18 cellular contexts compared by ENCODE assay signal in genomic region chr13:51626749-51627148, GRCh38. TPM values are rescaled to one million over a fixed set of nuclear protein-coding genes. Genes with fewer than 3 reads are reported as not detected.
DNase-seq lines count a peak whose midpoint lies in the region; ATAC-seq and TF ChIP-seq lines count a peak whose summit lies in the region.
"Had no signal": no experiment of that assay in that cellular context is flagged by ENCODE, and none has a peak within 500 bp of the region (broad histone marks: within the 10 kb centered on the region; RNA-seq: fewer than 3 reads in every experiment).

No MANE protein-coding gene starts in this region.

- H3K23ac ChIP-seq in neuronal stem cell (ENCODE audit: low read depth, low read length, poor library complexity) = peak overlapping the region; percentile 87

- intact Hi-C loops in aorta (cut with DNase I) = no loop called here

- H3K4me2 ChIP-seq in neuronal stem cell (ENCODE audit: insufficient read depth, low read length, poor library complexity, severe bottlenecking) = no peak overlapping the region

- CTCF ChIA-PET in HEK293T (lab: Yijun Ruan, JAX) = no interaction called here

- H3K27me3 ChIP-seq in neuronal stem cell (ENCODE audit: control insufficient read depth in 3 of 3, insufficient read depth in 3 of 3, low read depth in 1 of 3, low read length in 3 of 3) = no peaks in the 10 kb centered on the region
- no peaks in the 10 kb centered on the region for H3K27me3 ChIP-seq in aorta (ENCODE audit: control insufficient read depth in 1 of 2, insufficient read depth in 2 of 2, low read length in 1 of 2)
- H3K27me3 ChIP-seq: brain microvascular endothelial cell had no signal

- POLR2A ChIA-PET in HEK293T (lab: Yijun Ruan, JAX) = no interaction called here

- peak overlapping the region; percentile 64 for H2BK15ac ChIP-seq in neuronal stem cell (ENCODE audit: low read length)

- H2AFZ ChIP-seq in neuronal stem cell (ENCODE audit: low read length) = no peak overlapping the region
- H2AFZ ChIP-seq: GM23248 had no signal

- H3K79me1 ChIP-seq in neuronal stem cell (ENCODE audit: low read depth, low read length) = peaks cover 6% of the 10 kb centered on the region

- H3K36me3 ChIP-seq in neuronal stem cell (replicated peaks in 1 of 2; ENCODE audit: control insufficient read depth in 2 of 2, insufficient read depth in 2 of 2, low read length in 2 of 2) (no peaks in the 10 kb centered on the region), aorta (ENCODE audit: control insufficient read depth in 1 of 2, insufficient read depth in 2 of 2, low read length in 1 of 2) (no peaks in the 10 kb centered on the region)
- H3K36me3 ChIP-seq: brain microvascular endothelial cell, prostate gland had no signal

- peak overlapping the region; percentile 90 for H2BK12ac ChIP-seq in neuronal stem cell (ENCODE audit: low read length)

- H2AK5ac ChIP-seq in neuronal stem cell (ENCODE audit: low read depth, low read length) = no peak overlapping the region

- no peak overlapping the region for H3K4ac ChIP-seq in neuronal stem cell (ENCODE audit: low read length)

- ATAC-seq in aorta (ENCODE audit: low FRiP score) (no peak), HG03135 (IDR thresholded peaks at IDR 0.05; ENCODE audit: unreplicated experiment) (no peak)

- H3K9me3 ChIP-seq in neuronal stem cell (replicated peaks in 1 of 2; ENCODE audit: control insufficient read depth in 2 of 2, insufficient read depth in 1 of 2, low read depth in 1 of 2, low read length in 2 of 2) (no peaks in the 10 kb centered on the region), aorta (ENCODE audit: control insufficient read depth, low read length) (no peaks in the 10 kb centered on the region)
- H3K9me3 ChIP-seq: prostate gland had no signal

- H3K27ac ChIP-seq in cingulate gyrus (ENCODE audit: low read depth, low read length) (peak overlapping the region; percentile 50), neuronal stem cell (replicated peaks; ENCODE audit: low read length) (no peak overlapping the region), aorta (ENCODE audit: low read depth in 1 of 2, low read length in 2 of 2) (no peak overlapping the region)
- H3K27ac ChIP-seq: brain microvascular endothelial cell, GM23248 had no signal

- H3K18ac ChIP-seq in neuronal stem cell (ENCODE audit: low read length) = peak overlapping the region; percentile 78

- WGBS in neuronal stem cell (ENCODE audit: extremely low coverage in 2 of 2, insufficient read length in 2 of 2, insufficient replicate concordance in 1 of 2), 2 donors = no CpG with 5 or more reads among the region's 3 CpGs
- WGBS in aorta, 2 donors = 31 to 38% methylated on average over 3 of the region's 3 CpGs

- DNase-seq in A172 (ENCODE audit: low spot score) = peak; percentile 13
- DNase-seq in NCI-H2196 (lab: John Stamatoyannopoulos, UW; ENCODE audit: unreplicated experiment) = peak; percentile 43
- DNase-seq in neuronal stem cell (ENCODE audit: low spot score) = no peak
- DNase-seq in aorta = no peak
- DNase-seq in HEK293T (ENCODE audit: extremely low spot score) = no peak
- no peak for DNase-seq in SIG-M5 treated with dmso at 0.1 percent for 504 hours (lab: John Stamatoyannopoulos, UW; ENCODE audit: unreplicated experiment)
- DNase-seq: activated CD4-positive, alpha-beta T cell treated with anti-CD3 and anti-CD28 coated beads, Interleukin-2, amount 50 U/mL, for 4 hours; activated naive CD4-positive, alpha-beta T cell treated with anti-CD3 and anti-CD28 coated beads, Interleukin-2, amount 10 ng/mL, durations not matched to agents 7 days and 5 days; brain microvascular endothelial cell; CD4-positive, alpha-beta memory T cell; effector CD4-positive, alpha-beta T cell; GM23248; NCI-H187; NCI-H526 treated with DMSO at 0.1 percent for 48 hours; stimulated activated naive CD4-positive, alpha-beta T cell treated with Interleukin-2 at 50 U/mL for 16 hours had no signal

- no peak overlapping the region for H3K9ac ChIP-seq in neuronal stem cell (ENCODE audit: low read depth, low read length, poor library complexity)
- H3K9ac ChIP-seq: GM23248 had no signal

- H2BK120ac ChIP-seq in neuronal stem cell (ENCODE audit: low read depth, low read length) = no peak overlapping the region

- H3K14ac ChIP-seq in neuronal stem cell (ENCODE audit: low read length) = peak overlapping the region; percentile 2

- no peak overlapping the region for H2BK5ac ChIP-seq in neuronal stem cell (ENCODE audit: low read length)

- H3K4me3 ChIP-seq in neuronal stem cell (ENCODE audit: low read length in 2 of 2) = peak overlapping the region in 1 of 2 donors; percentile 25
- H3K4me3 ChIP-seq in aorta (ENCODE audit: low read length in 2 of 2) = no peak overlapping the region
- H3K4me3 ChIP-seq: GM23248, prostate gland had no signal

- H4K91ac ChIP-seq in neuronal stem cell (ENCODE audit: low read depth, low read length, poor library complexity) = no peak overlapping the region

- peak overlapping the region; percentile 29 for H4K8ac ChIP-seq in neuronal stem cell (ENCODE audit: low read depth, low read length)

- H3K4me1 ChIP-seq in neuronal stem cell (ENCODE audit: control insufficient read depth in 2 of 2, insufficient read depth in 1 of 2, low read depth in 1 of 2, low read length in 2 of 2) = peaks cover 0 to 3% of the 10 kb centered on the region in 2 donors
- no peaks in the 10 kb centered on the region for H3K4me1 ChIP-seq in aorta (ENCODE audit: control insufficient read depth in 1 of 2, insufficient read depth in 2 of 2, low read length in 2 of 2)
- H3K4me1 ChIP-seq: prostate gland had no signal

TF ChIP-seq in HEK293T, 16 proteins besides CTCF, POLR2A, EP300 and RAD21:
- TF ChIP-seq SUZ12 (IDR thresholded peaks at IDR 0.05) = no peak
- no peak for TF ChIP-seq LEF1 (IDR thresholded peaks at IDR 0.05; ENCODE audit: borderline replicate concordance)
TF ChIP-seq in HEK293T: peak in this region for 0.

RNA-seq across cellular contexts. Expression of gene WDFY2, which starts 42.5 kb away (rescaled TPM):
- total RNA-seq in A172 (2014; rRNA removed; shearing (Covaris generic)) = 1.5 and 2.5 TPM in 2 replicates
- 10.6 TPM for polyA plus RNA-seq in neuronal stem cell (2013, experiment 1 of 2)
- 9.7 TPM for polyA plus RNA-seq in neuronal stem cell (2013, experiment 2 of 2)
- total RNA-seq in aorta = 10 to 100 TPM; 15.3 to 24.4 TPM
- 1 to 10 TPM; 2.5 to 7.2 TPM for polyA plus RNA-seq in aorta

Comparison
In these comparisons a context has a peak if more than half of its experiments do, and no peak if none do; other contexts are left out.
1. DNase-seq: peak in A172 (single experiment) and NCI-H2196 (single experiment); none in neuronal stem cell (single experiment), aorta (0 of 2), HEK293T (single experiment) and SIG-M5 treated with dmso at 0.1 percent for 504 hours (single experiment).